1 cellular context compared by ENCODE assay signal in genomic region chr10:88582806-88583583, GRCh38.
TF ChIP-seq lines count a peak whose summit lies in the region.

Gene RNLS (minus strand): TSS chr10:88583318.

TF ChIP-seq in GM12878, 131 proteins besides CTCF, POLR2A, EP300 and RAD21 (continued from another document):
- TF ChIP-seq ZBTB40 (IDR thresholded peaks at IDR 0.05; ENCODE audit: borderline replicate concordance) (peak; percentile 53), MEF2B (IDR thresholded peaks at IDR 0.05; ENCODE audit: partially characterized antibody, poor library complexity, severe bottlenecking) (no peak), LARP7 (IDR thresholded peaks at IDR 0.05) (peak; percentile 67), SMAD5 (IDR thresholded peaks at IDR 0.05; ENCODE audit: low read depth) (0 out of 2 replicates have a peak, but pooled peaks have one; percentile 41), TBL1XR1 (IDR thresholded peaks at IDR 0.05; ENCODE audit: low read depth, low read length) (peak; percentile 62; the same call in 1 of the 2 replicates), JUNB (IDR thresholded peaks at IDR 0.05) (no peak), CEBPB (IDR thresholded peaks at IDR 0.05; ENCODE audit: borderline replicate concordance in 1 of 2, low read depth in 2 of 2, low read length in 2 of 2) (no peak), KLF5 (IDR thresholded peaks at IDR 0.05; ENCODE audit: partially characterized antibody) (peak; percentile 50), ELK1 (IDR thresholded peaks at IDR 0.05; ENCODE audit: low read depth, low read length) (peak; percentile 67), STAT1 (conservative IDR thresholded peaks at IDR 0.05) (no peak), BACH1 (IDR thresholded peaks at IDR 0.05; ENCODE audit: borderline replicate concordance) (no peak), ZNF24 (IDR thresholded peaks at IDR 0.05) (no peak), EED (IDR thresholded peaks at IDR 0.05; ENCODE audit: low read depth) (no peak), MLLT1 (IDR thresholded peaks at IDR 0.05) (peak; percentile 65)
- TF ChIP-seq, protein P1, sequence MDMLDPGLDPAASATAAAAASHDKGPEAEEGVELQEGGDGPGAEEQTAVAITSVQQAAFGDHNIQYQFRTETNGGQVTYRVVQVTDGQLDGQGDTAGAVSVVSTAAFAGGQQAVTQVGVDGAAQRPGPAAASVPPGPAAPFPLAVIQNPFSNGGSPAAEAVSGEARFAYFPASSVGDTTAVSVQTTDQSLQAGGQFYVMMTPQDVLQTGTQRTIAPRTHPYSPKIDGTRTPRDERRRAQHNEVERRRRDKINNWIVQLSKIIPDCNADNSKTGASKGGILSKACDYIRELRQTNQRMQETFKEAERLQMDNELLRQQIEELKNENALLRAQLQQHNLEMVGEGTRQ (IDR thresholded peaks at IDR 0.05; ENCODE audit: borderline replicate concordance, low read depth, low read length): peak; percentile 59
- TF ChIP-seq, protein P2, sequence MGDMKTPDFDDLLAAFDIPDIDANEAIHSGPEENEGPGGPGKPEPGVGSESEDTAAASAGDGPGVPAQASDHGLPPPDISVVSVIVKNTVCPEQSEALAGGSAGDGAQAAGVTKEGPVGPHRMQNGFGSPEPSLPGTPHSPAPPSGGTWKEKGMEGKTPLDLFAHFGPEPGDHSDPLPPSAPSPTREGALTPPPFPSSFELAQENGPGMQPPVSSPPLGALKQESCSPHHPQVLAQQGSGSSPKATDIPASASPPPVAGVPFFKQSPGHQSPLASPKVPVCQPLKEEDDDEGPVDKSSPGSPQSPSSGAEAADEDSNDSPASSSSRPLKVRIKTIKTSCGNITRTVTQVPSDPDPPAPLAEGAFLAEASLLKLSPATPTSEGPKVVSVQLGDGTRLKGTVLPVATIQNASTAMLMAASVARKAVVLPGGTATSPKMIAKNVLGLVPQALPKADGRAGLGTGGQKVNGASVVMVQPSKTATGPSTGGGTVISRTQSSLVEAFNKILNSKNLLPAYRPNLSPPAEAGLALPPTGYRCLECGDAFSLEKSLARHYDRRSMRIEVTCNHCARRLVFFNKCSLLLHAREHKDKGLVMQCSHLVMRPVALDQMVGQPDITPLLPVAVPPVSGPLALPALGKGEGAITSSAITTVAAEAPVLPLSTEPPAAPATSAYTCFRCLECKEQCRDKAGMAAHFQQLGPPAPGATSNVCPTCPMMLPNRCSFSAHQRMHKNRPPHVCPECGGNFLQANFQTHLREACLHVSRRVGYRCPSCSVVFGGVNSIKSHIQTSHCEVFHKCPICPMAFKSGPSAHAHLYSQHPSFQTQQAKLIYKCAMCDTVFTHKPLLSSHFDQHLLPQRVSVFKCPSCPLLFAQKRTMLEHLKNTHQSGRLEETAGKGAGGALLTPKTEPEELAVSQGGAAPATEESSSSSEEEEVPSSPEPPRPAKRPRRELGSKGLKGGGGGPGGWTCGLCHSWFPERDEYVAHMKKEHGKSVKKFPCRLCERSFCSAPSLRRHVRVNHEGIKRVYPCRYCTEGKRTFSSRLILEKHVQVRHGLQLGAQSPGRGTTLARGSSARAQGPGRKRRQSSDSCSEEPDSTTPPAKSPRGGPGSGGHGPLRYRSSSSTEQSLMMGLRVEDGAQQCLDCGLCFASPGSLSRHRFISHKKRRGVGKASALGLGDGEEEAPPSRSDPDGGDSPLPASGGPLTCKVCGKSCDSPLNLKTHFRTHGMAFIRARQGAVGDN (IDR thresholded peaks at IDR 0.05): peak; percentile 49
